8 cellular contexts compared by ENCODE assay signal in the genomic region with DNA sequence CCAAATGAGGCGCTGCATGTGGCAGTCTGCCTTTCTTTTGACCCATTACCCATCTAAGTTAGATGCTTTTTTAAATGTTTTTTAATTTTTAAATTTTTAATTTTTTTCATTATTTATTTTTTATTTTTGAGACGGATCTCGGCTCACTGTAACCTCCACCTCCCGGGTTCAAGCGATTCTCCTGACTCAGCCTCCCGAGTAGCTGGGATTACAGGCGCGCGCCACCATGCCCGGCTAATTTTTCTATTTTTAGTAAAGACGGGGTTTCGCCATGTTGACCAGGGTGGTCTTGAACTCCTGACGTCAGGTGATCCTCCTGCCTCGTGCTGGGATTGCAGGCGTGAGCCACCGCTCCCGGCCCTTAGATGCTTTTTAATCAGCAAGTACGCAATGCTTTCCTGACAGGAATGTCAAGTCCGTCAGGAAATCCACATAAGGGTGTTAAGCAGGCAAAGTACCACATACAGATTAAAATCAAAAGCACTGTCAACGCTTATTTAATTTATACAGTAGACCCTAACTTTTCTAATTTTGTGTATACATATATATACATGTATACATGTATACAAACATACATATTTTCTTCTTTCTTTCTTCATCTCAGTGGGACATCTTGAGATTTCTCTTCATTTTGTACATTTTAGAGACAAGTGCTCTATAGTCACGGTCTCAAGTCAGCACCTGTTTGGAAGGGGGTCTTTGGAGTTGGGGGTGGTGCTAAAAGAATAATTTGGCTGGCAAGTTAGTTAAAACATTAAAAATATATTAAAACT. TPM values are rescaled to one million over a fixed set of nuclear protein-coding genes. Genes with fewer than 3 reads are reported as not detected.
DNase-seq lines count a peak whose midpoint lies in the region; ATAC-seq and TF ChIP-seq lines count a peak whose summit lies in the region.

No MANE protein-coding gene starts in this region.

- H3K36me3 ChIP-seq in upper lobe of left lung = no peaks in the 10 kb centered on the region

- CTCF ChIA-PET in activated CD4-positive, alpha-beta memory T cell treated with anti-CD3 and anti-CD28 coated beads, Interleukin-2, amount 10 ng/mL, durations not matched to agents 7 days and 5 days (lab: Charles Lee) = interaction anchor here (0.7 to 4.1 kb wide), 25 partner anchors 10 to 711 kb away, joined by 3 to 42 read pairs (median 4); partner anchors contain the start of genes FBXO9, MCM3 and PAQR8

- no peaks in the 10 kb centered on the region for H3K9me3 ChIP-seq in upper lobe of left lung

- 17 to 18% methylated on average over 21 of the region's 21 CpGs for whole genome bisulfite sequencing in upper lobe of left lung, 2 donors

- peaks cover 12% of the 10 kb centered on the region for H3K36me3 Mint-ChIP-seq in activated CD4-positive, alpha-beta memory T cell treated with anti-CD3 and anti-CD28 coated beads, Interleukin-2, amount 10 ng/mL, durations not matched to agents 7 days and 5 days (ENCODE audit: low read depth)
- no peaks in the 10 kb centered on the region for H3K36me3 Mint-ChIP-seq in natural killer cell treated with Interleukin-12 subunit alpha and Interleukin-12 subunit beta and Interleukin-15 and Interleukin-18, amount 100 ng/mL, for 72 hours

- H3K4me3 Mint-ChIP-seq in activated CD4-positive, alpha-beta memory T cell treated with anti-CD3 and anti-CD28 coated beads, Interleukin-2, amount 10 ng/mL, durations not matched to agents 7 days and 5 days = peak overlapping the region; percentile 89
- H3K4me3 Mint-ChIP-seq in natural killer cell treated with Interleukin-12 subunit alpha and Interleukin-12 subunit beta and Interleukin-15 and Interleukin-18, amount 100 ng/mL, for 72 hours = peak overlapping the region; percentile 94

- DNase-seq in NCI-H446 (lab: John Stamatoyannopoulos, UW) (peak; percentile 49 to 55), erythroblast (lab: John Stamatoyannopoulos, UW) (peak; percentile 55 to 65), upper lobe of left lung (peak in 1 of 2 donors; percentile 41), NOMO-1 treated with DMSO at 0.1 percent for 48 hours (lab: John Stamatoyannopoulos, UW; ENCODE audit: unreplicated experiment) (no peak)
- peak; percentile 51 for DNase-seq in activated CD4-positive, alpha-beta memory T cell treated with anti-CD3 and anti-CD28 coated beads, Interleukin-2, amount 10 ng/mL, durations not matched to agents 7 days and 5 days
- no peak for DNase-seq in natural killer cell treated with Interleukin-12 subunit alpha and Interleukin-12 subunit beta and Interleukin-15 and Interleukin-18, amount 100 ng/mL, for 72 hours (ENCODE audit: low spot score)

- no peaks in the 10 kb centered on the region for H3K27me3 ChIP-seq in upper lobe of left lung

- TF ChIP-seq CTCF in upper lobe of left lung (IDR thresholded peaks at IDR 0.05) = no peak

- peaks cover 39% of the 10 kb centered on the region for H3K4me1 Mint-ChIP-seq in activated CD4-positive, alpha-beta memory T cell treated with anti-CD3 and anti-CD28 coated beads, Interleukin-2, amount 10 ng/mL, durations not matched to agents 7 days and 5 days
- H3K4me1 Mint-ChIP-seq in natural killer cell treated with Interleukin-12 subunit alpha and Interleukin-12 subunit beta and Interleukin-15 and Interleukin-18, amount 100 ng/mL, for 72 hours (ENCODE audit: low read depth in 2 of 2) = peaks cover 24 to 28% of the 10 kb centered on the region in 2 donors

- H3K27ac ChIP-seq in upper lobe of left lung = peak overlapping the region; percentile 91 to 97 (median 92)

- no peaks in the 10 kb centered on the region for H3K9me3 Mint-ChIP-seq in activated CD4-positive, alpha-beta memory T cell treated with anti-CD3 and anti-CD28 coated beads, Interleukin-2, amount 10 ng/mL, durations not matched to agents 7 days and 5 days
- no peaks in the 10 kb centered on the region for H3K9me3 Mint-ChIP-seq in natural killer cell treated with Interleukin-12 subunit alpha and Interleukin-12 subunit beta and Interleukin-15 and Interleukin-18, amount 100 ng/mL, for 72 hours

- H3K27me3 Mint-ChIP-seq in activated CD4-positive, alpha-beta memory T cell treated with anti-CD3 and anti-CD28 coated beads, Interleukin-2, amount 10 ng/mL, durations not matched to agents 7 days and 5 days = peaks cover 15% of the 10 kb centered on the region
- H3K27me3 Mint-ChIP-seq in natural killer cell treated with Interleukin-12 subunit alpha and Interleukin-12 subunit beta and Interleukin-15 and Interleukin-18, amount 100 ng/mL, for 72 hours = peaks cover 0 to 2% of the 10 kb centered on the region in 2 donors

- POLR2A ChIA-PET in activated CD4-positive, alpha-beta memory T cell treated with anti-CD3 and anti-CD28 coated beads, Interleukin-2, amount 10 ng/mL, durations not matched to agents 7 days and 5 days (lab: Charles Lee) = interaction anchor here (0.8 to 3.0 kb wide), 9 partner anchors 11 to 352 kb away, joined by 3 to 70 read pairs (median 5); partner anchors contain the start of genes ELOVL5 and FBXO9

- peak overlapping the region; percentile 99 for H3K27ac Mint-ChIP-seq in activated CD4-positive, alpha-beta memory T cell treated with anti-CD3 and anti-CD28 coated beads, Interleukin-2, amount 10 ng/mL, durations not matched to agents 7 days and 5 days
- H3K27ac Mint-ChIP-seq in natural killer cell treated with Interleukin-12 subunit alpha and Interleukin-12 subunit beta and Interleukin-15 and Interleukin-18, amount 100 ng/mL, for 72 hours = peak overlapping the region; percentile 95 to 99

- peaks cover 7 to 20% (median 8%) of the 10 kb centered on the region in 4 donors for H3K4me1 ChIP-seq in upper lobe of left lung

- TF ChIP-seq POLR2A in erythroblast (IDR thresholded peaks at IDR 0.05; ENCODE audit: low read length) = no peak
- no peak for TF ChIP-seq POLR2A in upper lobe of left lung (IDR thresholded peaks at IDR 0.05)

- no peak for TF ChIP-seq EP300 in upper lobe of left lung (IDR thresholded peaks at IDR 0.05)

- ATAC-seq in GM18519 (IDR thresholded peaks at IDR 0.05; ENCODE audit: low FRiP score, unreplicated experiment) (peak; percentile 13), upper lobe of left lung (ENCODE audit: low FRiP score in 2 of 2) (peak in 1 of 2 donors; percentile 2), GM19395 (IDR thresholded peaks at IDR 0.05; ENCODE audit: unreplicated experiment) (no peak)
- no peak for ATAC-seq in natural killer cell treated with Interleukin-12 subunit alpha and Interleukin-12 subunit beta and Interleukin-15 and Interleukin-18, amount 100 ng/mL, for 72 hours

- H3K4me3 ChIP-seq in upper lobe of left lung = peak overlapping the region in 3 of 4 donors; percentile 53 to 88 (median 73)

RNA-seq across cellular contexts. Expression of gene GSTA4, which starts 1.0 kb away (rescaled TPM):
- 10 to 100 TPM; 13.0 TPM for total RNA-seq in activated CD4-positive, alpha-beta memory T cell treated with anti-CD3 and anti-CD28 coated beads, Interleukin-2, amount 10 ng/mL, durations not matched to agents 7 days and 5 days
- total RNA-seq in natural killer cell treated with Interleukin-12 subunit alpha and Interleukin-12 subunit beta and Interleukin-15 and Interleukin-18, amount 100 ng/mL, for 72 hours = 1 to 10 TPM in 1 of 2 donors, under 1 TPM in 1; 0.89 to 1.5 TPM
- 100 to 1,000 TPM in 2 of 6 donors, 10 to 100 TPM in 4; 29.0 to 151 (median 80.8) TPM for total RNA-seq in upper lobe of left lung

Comparison
In these comparisons a context has a peak if more than half of its experiments do, and no peak if none do; other contexts are left out.
1. DNase-seq: peak in NCI-H446 (2 of 2), activated CD4-positive, alpha-beta memory T cell treated with anti-CD3 and anti-CD28 coated beads, Interleukin-2, amount 10 ng/mL, durations not matched to agents 7 days and 5 days (single experiment) and erythroblast (2 of 2); none in natural killer cell treated with Interleukin-12 subunit alpha and Interleukin-12 subunit beta and Interleukin-15 and Interleukin-18, amount 100 ng/mL, for 72 hours (single experiment) and NOMO-1 treated with DMSO at 0.1 percent for 48 hours (single experiment).
2. RNA of gene GSTA4, which starts 1.0 kb away (total RNA-seq): 29.0 to 151 TPM in upper lobe of left lung and 13.0 TPM in activated CD4-positive, alpha-beta memory T cell treated with anti-CD3 and anti-CD28 coated beads, Interleukin-2, amount 10 ng/mL, durations not matched to agents 7 days and 5 days; 0.89 to 1.5 TPM in natural killer cell treated with Interleukin-12 subunit alpha and Interleukin-12 subunit beta and Interleukin-15 and Interleukin-18, amount 100 ng/mL, for 72 hours; every median in the first group is over 4 times any median in the second.